14 cellular contexts compared by ENCODE assay signal in the genomic region with DNA sequence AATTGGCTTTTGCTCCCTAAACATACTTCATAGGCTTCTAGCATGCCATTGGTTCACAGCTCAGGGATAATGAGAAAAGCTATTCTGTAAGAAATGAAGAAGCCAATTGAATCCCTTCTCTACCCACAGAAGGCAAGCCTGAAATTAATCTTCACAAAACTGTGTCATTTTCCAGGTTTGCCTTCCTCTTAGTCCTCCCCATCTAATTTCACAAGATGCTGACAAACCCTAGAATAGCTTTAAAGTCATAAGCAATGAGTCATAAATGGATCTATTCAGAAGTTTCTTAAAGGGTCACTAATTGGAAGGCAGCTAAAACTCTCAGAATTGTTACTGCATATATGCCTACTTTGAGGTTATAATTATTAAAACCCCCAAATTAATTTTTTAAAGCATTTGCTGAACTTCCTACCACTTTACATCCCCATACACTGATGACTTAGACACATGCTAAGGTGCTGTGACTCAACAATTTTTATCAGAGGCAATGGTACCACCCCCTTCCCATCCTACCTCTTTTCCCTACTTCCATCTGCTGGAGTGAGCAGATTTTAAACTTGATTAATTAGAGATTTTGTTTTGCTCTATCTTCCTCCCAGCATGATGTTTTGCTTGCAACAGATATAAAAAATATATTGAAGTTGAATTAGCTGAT. TPM values are rescaled to one million over a fixed set of nuclear protein-coding genes. Genes with fewer than 3 reads are reported as not detected.
DNase-seq lines count a peak whose midpoint lies in the region; ATAC-seq, FAIRE-seq and TF ChIP-seq lines count a peak whose summit lies in the region.
"Had no signal": no experiment of that assay in that cellular context is flagged by ENCODE, and none has a peak within 500 bp of the region (broad histone marks: within the 10 kb centered on the region; RNA-seq: fewer than 3 reads in every experiment).

No MANE protein-coding gene starts in this region.

- H3K4me3 ChIP-seq in bronchial epithelial cell (ENCODE audit: low read depth, low read length) = no peak overlapping the region
- no peak overlapping the region for H3K4me3 ChIP-seq in osteoblast (ENCODE audit: insufficient read depth, low read length)
- H3K4me3 ChIP-seq: GM23338 had no signal

- H3K4me1 ChIP-seq in osteoblast (ENCODE audit: insufficient read depth, low read length) = peaks cover 17% of the 10 kb centered on the region

- H3K36me3 ChIP-seq in bronchial epithelial cell (ENCODE audit: control insufficient read depth, insufficient read depth, low read length) = no peaks in the 10 kb centered on the region
- H3K36me3 ChIP-seq in osteoblast (ENCODE audit: insufficient read depth, low read length) = no peaks in the 10 kb centered on the region

- no peak for ATAC-seq in GM19328 (IDR thresholded peaks at IDR 0.05; ENCODE audit: unreplicated experiment)
- ATAC-seq in HG03354 (IDR thresholded peaks at IDR 0.05; ENCODE audit: poor library complexity, severe bottlenecking, unreplicated experiment) = no peak
- ATAC-seq: GM23338 had no signal

- no peaks in the 10 kb centered on the region for H3K9me3 ChIP-seq in osteoblast (ENCODE audit: low read depth, low read length)

- no peak overlapping the region for H2AFZ ChIP-seq in osteoblast (ENCODE audit: low read length)
- H2AFZ ChIP-seq: GM23338 had no signal

- no peak overlapping the region for H3K27ac ChIP-seq in osteoblast (ENCODE audit: low read depth, low read length)

- H3K27me3 ChIP-seq in bronchial epithelial cell (ENCODE audit: control insufficient read depth, insufficient read depth, low read length) = no peaks in the 10 kb centered on the region
- no peaks in the 10 kb centered on the region for H3K27me3 ChIP-seq in osteoblast (ENCODE audit: insufficient read depth, low read length)

- peak; percentile 80 for DNase-seq in EH (ENCODE audit: low read depth)
- DNase-seq in LHCN-M2 (ENCODE audit: low read depth) = peak; percentile 66
- peak; percentile 80 for DNase-seq in bronchial epithelial cell (ENCODE audit: low read depth)
- peak; percentile 2 for DNase-seq in osteoblast (ENCODE audit: insufficient read length, low spot score, missing footprints)
- no peak for DNase-seq in effector CD4-positive, alpha-beta T cell
- DNase-seq in GM12891 (ENCODE audit: insufficient read length, low spot score) = no peak
- DNase-seq: activated CD4-positive, alpha-beta T cell treated with anti-CD3 and anti-CD28 coated beads, Interleukin-2, amount 50 U/mL, for 48 hours; activated naive CD4-positive, alpha-beta T cell; NCI-H345; posterior cingulate gyrus; stimulated activated CD4-positive, alpha-beta T cell treated with anti-CD3 and anti-CD28 coated beads, Interleukin-15, amount 100 ng/mL, for 24 hours had no signal

- TF ChIP-seq CTCF in bronchial epithelial cell (IDR thresholded peaks at IDR 0.05; ENCODE audit: insufficient read depth, low read length, severe bottlenecking) (no peak), osteoblast (IDR thresholded peaks at IDR 0.05; ENCODE audit: extremely low read depth, low read depth, low read length) (no peak)

- no peaks in the 10 kb centered on the region for H4K20me1 ChIP-seq in osteoblast (ENCODE audit: insufficient read depth, low read length)

- H3K79me2 ChIP-seq in osteoblast (ENCODE audit: insufficient read depth, low read length) = no peaks in the 10 kb centered on the region

- FAIRE-seq in bronchial epithelial cell (lab: Jason Lieb, UNC) (no peak), GM12891 (lab: Jason Lieb, UNC) (no peak)

- no peak for TF ChIP-seq POLR2A in GM12891 (IDR thresholded peaks at IDR 0.05; ENCODE audit: low read depth, low read length)

- H3K4me2 ChIP-seq in osteoblast (ENCODE audit: insufficient read depth, low read length) = no peak overlapping the region
- H3K4me2 ChIP-seq: GM23338 had no signal

TF ChIP-seq in GM12891, 5 proteins besides CTCF, POLR2A, EP300 and RAD21:
- TF ChIP-seq POLR2AphosphoS5 (IDR thresholded peaks at IDR 0.05; ENCODE audit: low read depth, low read length) = no peak
- no peak for TF ChIP-seq PAX5 (IDR thresholded peaks at IDR 0.05; ENCODE audit: insufficient read depth, low read length, severe bottlenecking)
- TF ChIP-seq TAF1 (IDR thresholded peaks at IDR 0.05; ENCODE audit: low read depth, low read length) = no peak
- no peak for TF ChIP-seq POU2F2 (IDR thresholded peaks at IDR 0.05; ENCODE audit: low read depth, low read length)
- TF ChIP-seq SPI1 (IDR thresholded peaks at IDR 0.05; ENCODE audit: low read depth, low read length) = no peak

RNA-seq across cellular contexts. Expression of a gene that starts 51.3 kb away (rescaled TPM):
- total RNA-seq in LHCN-M2 (2014; rRNA removed) (50.3 and 62.9 TPM in 2 replicates), bronchial epithelial cell (45.5 and 70.0 TPM in 2 replicates), osteoblast (72.0 and 80.2 TPM in 2 replicates)
- 31.5 TPM for polyA plus RNA-seq in LHCN-M2 (2012)
- polyA plus RNA-seq in GM12891 (2012; ENCODE audit: low read depth, missing spikeins) = 7.8 TPM

Comparison
In these comparisons a context has a peak if more than half of its experiments do, and no peak if none do; other contexts are left out.
1. DNase-seq: peak in EH (single experiment), LHCN-M2 (single experiment), bronchial epithelial cell (single experiment) and osteoblast (single experiment); none in effector CD4-positive, alpha-beta T cell (single experiment) and GM12891 (single experiment).